Comparison of ENCODE assay signal across 26 cellular contexts in genomic region chr17:27907976-27908558, GRCh38.
"Had no signal": no experiment of that assay in that cellular context is flagged by ENCODE, and none has a peak within 500 bp of the region (broad histone marks: within the 10 kb centered on the region; RNA-seq: fewer than 3 reads in every experiment).

No MANE protein-coding gene starts in this region.

- H3K4me1 ChIP-seq: left ventricle myocardium inferior had no signal

- DNase-seq: activated CD4-positive, alpha-beta memory T cell treated with anti-CD3 and anti-CD28 coated beads, Interleukin-2, amount 10 ng/mL, durations not matched to agents 7 days and 5 days; activated CD4-positive, alpha-beta T cell treated with anti-CD3 and anti-CD28 coated beads, Interleukin-2, amount 10 ng/mL, durations not matched to agents 7 days and 5 days; activated CD4-positive, CD25-positive, alpha-beta regulatory T cell treated with anti-CD3 and anti-CD28 coated beads, Interleukin-2, amount 50 U/mL, for 72 hours; activated CD8-positive, alpha-beta memory T cell treated with anti-CD3 and anti-CD28 coated beads, Interleukin-2, amount 10 ng/mL, durations not matched to agents 7 days and 5 days; activated naive CD4-positive, alpha-beta T cell; activated T-cell treated with anti-CD3 and anti-CD28 coated beads, Interleukin-2, amount 50 U/mL, for 48 hours; adrenal gland; aorta; body of pancreas; dermis blood vessel endothelial cell; effector CD4-positive, alpha-beta T cell; islet precursor cell; left ventricle myocardium inferior; mucosa of descending colon; posterior cingulate gyrus; right cardiac atrium; stimulated activated CD4-positive, alpha-beta T cell treated with anti-CD3 and anti-CD28 coated beads, Interleukin-15, amount 100 ng/mL, for 24 hours; stimulated activated naive CD8-positive, alpha-beta T cell treated with anti-CD3 and anti-CD28 coated beads, Interleukin-15, Interleukin-2, amounts not matched to agents 100 U/mL and 50 U/mL, for 24 hours; T-helper 9 cell; trophoblast cell had no signal

- H3K4me1 Mint-ChIP-seq: activated CD4-positive, alpha-beta memory T cell treated with anti-CD3 and anti-CD28 coated beads, Interleukin-2, amount 10 ng/mL, durations not matched to agents 7 days and 5 days; activated CD4-positive, alpha-beta T cell treated with anti-CD3 and anti-CD28 coated beads, Interleukin-2, amount 10 ng/mL, durations not matched to agents 7 days and 5 days; activated CD8-positive, alpha-beta memory T cell treated with anti-CD3 and anti-CD28 coated beads, Interleukin-2, amount 10 ng/mL, durations not matched to agents 7 days and 5 days had no signal

- H3K27ac ChIP-seq: adrenal gland, body of pancreas, epithelial cell of prostate, left ventricle myocardium inferior, thoracic aorta had no signal

- H3K9me3 Mint-ChIP-seq: activated CD4-positive, alpha-beta memory T cell treated with anti-CD3 and anti-CD28 coated beads, Interleukin-2, amount 10 ng/mL, durations not matched to agents 7 days and 5 days; activated CD4-positive, alpha-beta T cell treated with anti-CD3 and anti-CD28 coated beads, Interleukin-2, amount 10 ng/mL, durations not matched to agents 7 days and 5 days; activated naive CD4-positive, alpha-beta T cell treated with anti-CD3 and anti-CD28 coated beads, Interleukin-2, amount 50 U/mL, for 72 hours; activated T-helper 2 cell treated with anti-CD3 and anti-CD28 coated beads, Interferon-gamma antibody, Interleukin-2, Interleukin-4, amounts not matched to agents 10 μg/mL and 5 μg/mL and 100 μg/mL, durations not matched to agents 14 hours and 24 hours and 36 hours; natural killer cell treated with Interleukin-12 subunit alpha and Interleukin-12 subunit beta and Interleukin-15 and Interleukin-18, amount 100 ng/mL, for 72 hours had no signal

- H3K36me3 Mint-ChIP-seq: activated CD8-positive, alpha-beta memory T cell treated with anti-CD3 and anti-CD28 coated beads, Interleukin-2, amount 10 ng/mL, durations not matched to agents 7 days and 5 days; activated naive CD4-positive, alpha-beta T cell treated with anti-CD3 and anti-CD28 coated beads, Interleukin-2, amount 50 U/mL, for 72 hours; natural killer cell treated with Interleukin-12 subunit alpha and Interleukin-12 subunit beta and Interleukin-15 and Interleukin-18, amount 100 ng/mL, for 72 hours had no signal

- H3K36me3 ChIP-seq: adrenal gland, left ventricle myocardium inferior, thoracic aorta had no signal

- H3K9me3 ChIP-seq: adrenal gland, body of pancreas, left ventricle myocardium inferior, mucosa of descending colon, thoracic aorta had no signal

- H3K4me3 ChIP-seq: adrenal gland, body of pancreas, left ventricle myocardium inferior, lung, mucosa of descending colon, thoracic aorta had no signal

- H3K27ac Mint-ChIP-seq: activated CD4-positive, alpha-beta memory T cell treated with anti-CD3 and anti-CD28 coated beads, Interleukin-2, amount 10 ng/mL, durations not matched to agents 7 days and 5 days; activated CD4-positive, alpha-beta T cell treated with anti-CD3 and anti-CD28 coated beads, Interleukin-2, amount 10 ng/mL, durations not matched to agents 7 days and 5 days; activated CD8-positive, alpha-beta memory T cell treated with anti-CD3 and anti-CD28 coated beads, Interleukin-2, amount 10 ng/mL, durations not matched to agents 7 days and 5 days; activated naive CD4-positive, alpha-beta T cell treated with anti-CD3 and anti-CD28 coated beads, Interleukin-2, amount 50 U/mL, for 72 hours; activated T-helper 2 cell treated with anti-CD3 and anti-CD28 coated beads, Interferon-gamma antibody, Interleukin-2, Interleukin-4, amounts not matched to agents 10 μg/mL and 5 μg/mL and 100 μg/mL, durations not matched to agents 14 hours and 24 hours and 36 hours; natural killer cell treated with Interleukin-12 subunit alpha and Interleukin-12 subunit beta and Interleukin-15 and Interleukin-18, amount 100 ng/mL, for 72 hours had no signal

- H3K4me3 Mint-ChIP-seq: activated CD4-positive, alpha-beta memory T cell treated with anti-CD3 and anti-CD28 coated beads, Interleukin-2, amount 10 ng/mL, durations not matched to agents 7 days and 5 days; activated CD4-positive, alpha-beta T cell treated with anti-CD3 and anti-CD28 coated beads, Interleukin-2, amount 10 ng/mL, durations not matched to agents 7 days and 5 days; activated CD8-positive, alpha-beta memory T cell treated with anti-CD3 and anti-CD28 coated beads, Interleukin-2, amount 10 ng/mL, durations not matched to agents 7 days and 5 days; natural killer cell treated with Interleukin-12 subunit alpha and Interleukin-12 subunit beta and Interleukin-15 and Interleukin-18, amount 100 ng/mL, for 72 hours had no signal

- ATAC-seq: activated CD8-positive, alpha-beta memory T cell treated with anti-CD3 and anti-CD28 coated beads, Interleukin-2, amount 10 ng/mL, durations not matched to agents 7 days and 5 days; activated naive CD4-positive, alpha-beta T cell treated with anti-CD3 and anti-CD28 coated beads, Interleukin-2, amount 50 U/mL, for 72 hours; body of pancreas; mucosa of descending colon; natural killer cell treated with Interleukin-12 subunit alpha and Interleukin-12 subunit beta and Interleukin-15 and Interleukin-18, amount 100 ng/mL, for 72 hours; right cardiac atrium; stimulated activated naive CD8-positive, alpha-beta T cell treated with anti-CD3 and anti-CD28 coated beads, Interleukin-15, Interleukin-2, amounts not matched to agents 100 U/mL and 50 U/mL, for 24 hours had no signal

- H3K27me3 ChIP-seq: adrenal gland, body of pancreas had no signal
